In the genomic region with DNA sequence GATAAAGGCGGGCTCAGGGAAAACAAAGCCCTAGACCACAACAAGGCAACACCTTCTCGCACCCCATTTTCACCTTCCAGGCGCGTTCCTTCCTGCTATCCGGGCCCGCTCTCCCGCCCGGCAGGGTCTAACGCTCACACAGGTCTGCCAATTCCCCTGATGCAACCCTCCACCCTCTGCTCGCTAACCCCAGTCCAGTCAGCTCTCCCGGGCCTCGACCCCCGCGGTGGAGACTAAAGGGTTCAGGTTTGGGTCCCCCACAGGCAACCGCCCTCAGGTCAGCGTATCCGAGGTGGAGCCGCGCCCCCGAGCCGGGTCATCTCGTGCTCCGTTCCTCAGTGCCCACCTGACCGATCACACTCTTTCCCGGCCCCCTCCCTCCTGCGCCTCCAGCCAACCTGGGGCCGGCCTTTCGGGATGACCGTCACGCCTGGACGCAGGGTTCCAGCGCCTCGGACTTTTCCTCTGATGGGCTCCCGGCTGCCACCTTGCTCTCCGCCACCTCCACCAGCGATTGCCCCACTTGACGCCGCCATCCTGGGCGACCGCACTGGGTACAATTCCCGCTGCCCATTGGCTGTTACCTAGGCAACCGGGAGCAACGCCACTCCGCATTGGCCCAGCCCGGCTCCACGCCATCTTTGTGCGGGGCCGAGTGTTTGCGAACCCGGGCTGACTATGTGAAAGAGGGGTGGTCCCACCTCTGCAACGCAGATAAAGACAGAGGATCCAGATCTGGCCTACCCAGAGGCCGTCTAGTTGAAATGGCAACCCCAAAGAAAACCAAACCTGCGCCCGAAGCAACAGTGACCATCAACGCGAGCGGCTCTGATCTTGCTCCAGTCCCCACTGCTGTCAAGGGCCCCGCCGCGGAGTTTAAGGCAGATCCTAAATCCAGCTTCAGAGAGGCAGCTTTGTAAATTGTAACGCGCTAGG, we compare ENCODE assay signal across 8 cellular contexts. TPM values are rescaled to one million over a fixed set of nuclear protein-coding genes. Genes with fewer than 3 reads are reported as not detected.
DNase-seq lines count a peak whose midpoint lies in the region; ATAC-seq and TF ChIP-seq lines count a peak whose summit lies in the region.

A gene (minus strand): TSS at position 552 of the 936 bp plus-strand sequence. CDS start 13,847 bp downstream, outside the sequence.

- no peak for TF ChIP-seq POLR2A in esophagus squamous epithelium (IDR thresholded peaks at IDR 0.05)

- no peaks in the 10 kb centered on the region for H4K20me1 ChIP-seq in PC-3 (ENCODE audit: low read length)

- peak; percentile 95 for DNase-seq in DMS 273 (lab: John Stamatoyannopoulos, UW; ENCODE audit: unreplicated experiment)
- peak; percentile 90 for DNase-seq in HuH-7 (ENCODE audit: low spot score)
- DNase-seq in PC-3, result peak; percentile 90
- peak; percentile 82 for DNase-seq in activated T-helper 1 cell treated with Interleukin-2 at 50 U/mL for 16 hours (ENCODE audit: low read depth)
- DNase-seq in esophagus squamous epithelium (lab: John Stamatoyannopoulos, UW), result peak; percentile 54
- peak; percentile 80 to 81 for DNase-seq in stimulated activated CD8-positive, alpha-beta memory T cell treated with anti-CD3 and anti-CD28 coated beads, Interleukin-7, amount 100 ng/mL, for 1 hour (ENCODE audit: low read depth in 2 of 2)

- TF ChIP-seq CTCF in PC-3 (conservative IDR thresholded peaks at IDR 0.05; ENCODE audit: low read depth, low read length) (no peak), esophagus squamous epithelium (IDR thresholded peaks at IDR 0.05) (no peak)

- CTCF ChIA-PET in PC-3 (lab: Charles Lee), result no interaction called here

- POLR2A ChIA-PET in PC-3 (lab: Charles Lee; ENCODE audit: unreplicated experiment), result no interaction called here

- H3K4me2 ChIP-seq in PC-3 (ENCODE audit: low read length), result peak within 1 kb of the TSS; percentile 79

- peak within 1 kb of the TSS; percentile 65 for H3K9ac ChIP-seq in PC-3 (ENCODE audit: low read length)

- H3K79me2 ChIP-seq in PC-3 (ENCODE audit: low read length), result peaks cover 23% of the 10 kb centered on the region

- peak within 1 kb of the TSS; percentile 93 for H2AFZ ChIP-seq in PC-3 (ENCODE audit: low read length)

- H3K27me3 ChIP-seq in PC-3 (ENCODE audit: low read length) (no peaks in the 10 kb centered on the region), esophagus squamous epithelium (no peaks in the 10 kb centered on the region), muscle layer of duodenum (ENCODE audit: low read depth, low read length) (no peaks in the 10 kb centered on the region)

- ATAC-seq in GM21526 (IDR thresholded peaks at IDR 0.05; ENCODE audit: low FRiP score, unreplicated experiment) (peak; percentile 97), PC-3 (peak; percentile 95)

- H3F3A ChIP-seq in PC-3 (ENCODE audit: low read length, unreplicated experiment), result no peaks in the 10 kb centered on the region

- H3K9me3 ChIP-seq in PC-3 (ENCODE audit: low read length) (no peaks in the 10 kb centered on the region), esophagus squamous epithelium (no peaks in the 10 kb centered on the region), muscle layer of duodenum (ENCODE audit: control insufficient read depth in 1 of 2, low read length in 2 of 2) (no peaks in the 10 kb centered on the region)

- H3K36me3 ChIP-seq in PC-3 (ENCODE audit: low read depth, low read length) (no peaks in the 10 kb centered on the region), esophagus squamous epithelium (no peaks in the 10 kb centered on the region), muscle layer of duodenum (ENCODE audit: control insufficient read depth in 1 of 2, insufficient read depth in 2 of 2, low read length in 2 of 2) (no peaks in the 10 kb centered on the region)

- TSS peak; percentile 51 for BruUV-seq in PC-3 (replicated peaks; lab: Mats Ljungman, UMichigan)

- H3K9me2 ChIP-seq in PC-3 (replicated peaks; ENCODE audit: low read length), result no peaks in the 10 kb centered on the region

- H3K4me3 ChIP-seq in PC-3 (ENCODE audit: low read length), result peak within 1 kb of the TSS; percentile 90
- H3K4me3 ChIP-seq in esophagus squamous epithelium, result peak within 1 kb of the TSS; percentile 45 to 87 (median 78)
- H3K4me3 ChIP-seq in muscle layer of duodenum (ENCODE audit: low read depth in 1 of 2, low read length in 2 of 2), result peak within 1 kb of the TSS; percentile 88 to 91

- 1 to 8% methylated on average over 20 to 47 of the region's 62 CpGs for WGBS in esophagus squamous epithelium, 2 donors

- H3K27ac ChIP-seq in PC-3 (ENCODE audit: low read length) (no peak within 1 kb of the TSS), esophagus squamous epithelium (peak within 1 kb of the TSS; percentile 33 to 74 (median 64)), muscle layer of duodenum (ENCODE audit: low read length) (peak within 1 kb of the TSS; percentile 40)

- intact Hi-C loops in PC-3 (cut with micrococcal nuclease) (no loop called here), esophagus squamous epithelium (cut with DNase I) (no loop called here)

- H3K4me1 ChIP-seq in PC-3 (ENCODE audit: insufficient read depth, low read length), result peaks cover 3% of the 10 kb centered on the region; the same call in 1 of the 2 replicates
- H3K4me1 ChIP-seq in esophagus squamous epithelium, result peaks cover 4 to 19% (median 5%) of the 10 kb centered on the region in 3 donors
- H3K4me1 ChIP-seq in muscle layer of duodenum (ENCODE audit: control insufficient read depth in 1 of 2, insufficient read depth in 2 of 2, low read length in 2 of 2), result peaks cover 0 to 13% of the 10 kb centered on the region in 2 donors

RNA-seq across cellular contexts. Expression of the gene that starts here (rescaled TPM):
- 6.5 and 12.9 TPM in 2 replicates for total RNA-seq in PC-3 (2014; rRNA removed)
- total RNA-seq in esophagus squamous epithelium, result 1 to 10 TPM in 2 of 4 donors, under 1 TPM in 2; 0.34 to 3.6 (median 1.2) TPM
